In the genomic region with DNA sequence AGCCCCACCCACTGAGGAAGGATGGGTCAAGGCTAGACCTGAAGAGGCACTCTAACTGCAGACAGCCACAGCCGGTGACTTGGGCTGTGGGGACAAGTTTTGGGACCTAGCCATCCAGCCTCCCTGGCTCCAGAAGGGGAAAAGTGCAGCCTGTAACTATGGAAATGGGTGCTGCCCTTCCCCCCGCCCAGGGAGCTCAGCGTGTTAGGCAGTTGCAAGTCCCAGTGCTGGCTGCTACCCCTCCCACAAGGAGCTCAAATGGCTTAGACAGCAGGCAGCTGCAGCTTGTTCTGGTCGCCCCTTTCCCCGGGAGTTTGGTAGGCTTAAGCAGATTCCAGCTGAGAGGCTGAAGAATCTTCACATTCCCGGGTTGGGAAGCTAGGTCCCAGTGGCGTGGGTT, we compare ENCODE assay signal across 1 cellular context.
TF ChIP-seq lines count a peak whose summit lies in the region.

No MANE protein-coding gene starts in this region.

TF ChIP-seq in HEK293T, 16 proteins besides CTCF, POLR2A, EP300 and RAD21 (continued from another document):
- TF ChIP-seq HDGF (IDR thresholded peaks at IDR 0.05; ENCODE audit: borderline replicate concordance) (no peak), L3MBTL2 (conservative IDR thresholded peaks at IDR 0.05) (no peak), SUZ12 (IDR thresholded peaks at IDR 0.05) (no peak), FOXK2 (IDR thresholded peaks at IDR 0.05) (no peak), ARNT (IDR thresholded peaks at IDR 0.05) (no peak), SP1 (IDR thresholded peaks at IDR 0.05) (no peak), TARDBP (IDR thresholded peaks at IDR 0.05) (no peak), ELF4 (IDR thresholded peaks at IDR 0.05) (no peak), FOXA1 (IDR thresholded peaks at IDR 0.05) (no peak), ZNF384 (IDR thresholded peaks at IDR 0.05) (no peak), NFRKB (IDR thresholded peaks at IDR 0.05) (no peak), FOXM1 (IDR thresholded peaks at IDR 0.05; ENCODE audit: borderline replicate concordance) (no peak)
- TF ChIP-seq, protein P1, sequence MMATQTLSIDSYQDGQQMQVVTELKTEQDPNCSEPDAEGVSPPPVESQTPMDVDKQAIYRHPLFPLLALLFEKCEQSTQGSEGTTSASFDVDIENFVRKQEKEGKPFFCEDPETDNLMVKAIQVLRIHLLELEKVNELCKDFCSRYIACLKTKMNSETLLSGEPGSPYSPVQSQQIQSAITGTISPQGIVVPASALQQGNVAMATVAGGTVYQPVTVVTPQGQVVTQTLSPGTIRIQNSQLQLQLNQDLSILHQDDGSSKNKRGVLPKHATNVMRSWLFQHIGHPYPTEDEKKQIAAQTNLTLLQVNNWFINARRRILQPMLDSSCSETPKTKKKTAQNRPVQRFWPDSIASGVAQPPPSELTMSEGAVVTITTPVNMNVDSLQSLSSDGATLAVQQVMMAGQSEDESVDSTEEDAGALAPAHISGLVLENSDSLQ (IDR thresholded peaks at IDR 0.05), result no peak
TF ChIP-seq in HEK293T: peak in this region for 0.
